ENCODE assay signal across 1 cellular context in genomic region chr10:73246783-73247508, GRCh38.
TF ChIP-seq lines count a peak whose summit lies in the region.

TSS of gene DNAJC9 (minus strand) at chr10:73247255. CDS start at chr10:73247189, 66 bp downstream.

TF ChIP-seq in HepG2, 621 proteins besides CTCF, POLR2A, EP300 and RAD21 (continued from another document):
- TF ChIP-seq, protein P1, sequence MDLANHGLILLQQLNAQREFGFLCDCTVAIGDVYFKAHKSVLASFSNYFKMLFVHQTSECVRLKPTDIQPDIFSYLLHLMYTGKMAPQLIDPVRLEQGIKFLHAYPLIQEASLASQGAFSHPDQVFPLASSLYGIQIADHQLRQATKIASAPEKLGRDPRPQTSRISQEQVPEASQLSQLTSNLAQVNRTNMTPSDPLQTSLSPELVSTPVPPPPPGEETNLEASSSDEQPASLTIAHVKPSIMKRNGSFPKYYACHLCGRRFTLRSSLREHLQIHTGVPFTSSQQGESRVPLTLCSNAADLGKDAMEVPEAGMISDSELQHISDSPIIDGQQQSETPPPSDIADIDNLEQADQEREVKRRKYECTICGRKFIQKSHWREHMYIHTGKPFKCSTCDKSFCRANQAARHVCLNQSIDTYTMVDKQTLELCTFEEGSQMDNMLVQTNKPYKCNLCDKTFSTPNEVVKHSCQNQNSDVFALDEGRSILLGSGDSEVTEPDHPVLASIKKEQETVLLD (CRISPR knock-in tag; IDR thresholded peaks at IDR 0.05; ENCODE audit: low read depth): peak; percentile 81; the same call in 1 of the 2 replicates
- TF ChIP-seq EZH2 (conservative IDR thresholded peaks at IDR 0.05; ENCODE audit: low read depth, low read length) (no peak), SNRNP70 (IDR thresholded peaks at IDR 0.05; ENCODE audit: low read depth, low read length) (peak; percentile 51; the same call in 1 of the 2 replicates), MLLT10 (CRISPR knock-in tag; IDR thresholded peaks at IDR 0.05) (no peak), MTERF4 (CRISPR knock-in tag; IDR thresholded peaks at IDR 0.05) (no peak), ZNF598 (CRISPR knock-in tag; IDR thresholded peaks at IDR 0.05; ENCODE audit: borderline replicate concordance) (peak; percentile 92; the same call in 1 of the 2 replicates), NFKB2 (CRISPR knock-in tag; IDR thresholded peaks at IDR 0.05; ENCODE audit: borderline replicate concordance) (peak; percentile 71; the same call in 1 of the 2 replicates), SOX13 (IDR thresholded peaks at IDR 0.05) (no peak; the same call in 1 of the 2 replicates), SOX13 (CRISPR knock-in tag; conservative IDR thresholded peaks at IDR 0.05 in 1 of 2, IDR thresholded peaks at IDR 0.05 in 1 of 2) (no peak; a peak in 2 of 4 replicates), ZSCAN21 (CRISPR knock-in tag; IDR thresholded peaks at IDR 0.05; ENCODE audit: borderline replicate concordance) (peak; percentile 89; the same call in 1 of the 2 replicates), SSRP1 (CRISPR knock-in tag; IDR thresholded peaks at IDR 0.05) (no peak), ZMAT3 (CRISPR knock-in tag; conservative IDR thresholded peaks at IDR 0.05) (peak; percentile 90), SP1 (IDR thresholded peaks at IDR 0.05) (no peak), SP1 (CRISPR knock-in tag; IDR thresholded peaks at IDR 0.05) (peak; percentile 88), CHCHD3 (CRISPR knock-in tag; IDR thresholded peaks at IDR 0.05) (no peak), ZNF138 (CRISPR knock-in tag; IDR thresholded peaks at IDR 0.05; ENCODE audit: low read depth) (peak; percentile 76), HOXA9 (CRISPR knock-in tag; IDR thresholded peaks at IDR 0.05; ENCODE audit: borderline replicate concordance) (peak; percentile 92; the same call in 1 of the 2 replicates), MAZ (IDR thresholded peaks at IDR 0.05; ENCODE audit: borderline replicate concordance, low read depth, low read length) (no peak), MAZ (CRISPR knock-in tag; IDR thresholded peaks at IDR 0.05; ENCODE audit: low read depth) (peak; percentile 93), TFDP2 (CRISPR knock-in tag; IDR thresholded peaks at IDR 0.05) (peak; percentile 98), FOXC1 (CRISPR knock-in tag; IDR thresholded peaks at IDR 0.05; ENCODE audit: borderline replicate concordance) (peak; percentile 99), NR0B2 (CRISPR knock-in tag; IDR thresholded peaks at IDR 0.05) (peak; percentile 95), SIX1 (CRISPR knock-in tag; IDR thresholded peaks at IDR 0.05; ENCODE audit: borderline replicate concordance) (no peak), MIER2 (CRISPR knock-in tag; IDR thresholded peaks at IDR 0.05) (peak; percentile 39; the same call in 1 of the 2 replicates), PHF8 (CRISPR knock-in tag; IDR thresholded peaks at IDR 0.05) (peak; percentile 95), TFDP1 (CRISPR knock-in tag; IDR thresholded peaks at IDR 0.05; ENCODE audit: borderline replicate concordance) (peak; percentile 95), PLSCR1 (CRISPR knock-in tag; IDR thresholded peaks at IDR 0.05; ENCODE audit: borderline replicate concordance) (0 out of 2 replicates have a peak, but pooled peaks have one; percentile 76), ZNF572 (CRISPR knock-in tag; IDR thresholded peaks at IDR 0.05) (0 out of 2 replicates have a peak, but pooled peaks have one; percentile 26), HINFP (CRISPR knock-in tag; IDR thresholded peaks at IDR 0.05; ENCODE audit: low read depth) (no peak; the same call in none of the 2 replicates), SP5 (CRISPR knock-in tag; IDR thresholded peaks at IDR 0.05; ENCODE audit: borderline replicate concordance, low read depth) (peak; percentile 79), REXO4 (CRISPR knock-in tag; IDR thresholded peaks at IDR 0.05; ENCODE audit: borderline replicate concordance) (peak; percentile 72; the same call in 1 of the 2 replicates), KDM3A (CRISPR knock-in tag; IDR thresholded peaks at IDR 0.05; ENCODE audit: low read depth) (peak; percentile 78; the same call in 1 of the 2 replicates), NRL (CRISPR knock-in tag; IDR thresholded peaks at IDR 0.05; ENCODE audit: borderline replicate concordance) (peak; percentile 92; the same call in 1 of the 2 replicates), FOXO1 (CRISPR knock-in tag; IDR thresholded peaks at IDR 0.05) (peak; percentile 51; the same call in 1 of the 2 replicates), NR2C2 (CRISPR knock-in tag; IDR thresholded peaks at IDR 0.05; ENCODE audit: borderline replicate concordance) (peak; percentile 97), NFYB (CRISPR knock-in tag; IDR thresholded peaks at IDR 0.05) (peak; percentile 36), MAFG (CRISPR knock-in tag; IDR thresholded peaks at IDR 0.05) (no peak)
- TF ChIP-seq, protein P2, sequence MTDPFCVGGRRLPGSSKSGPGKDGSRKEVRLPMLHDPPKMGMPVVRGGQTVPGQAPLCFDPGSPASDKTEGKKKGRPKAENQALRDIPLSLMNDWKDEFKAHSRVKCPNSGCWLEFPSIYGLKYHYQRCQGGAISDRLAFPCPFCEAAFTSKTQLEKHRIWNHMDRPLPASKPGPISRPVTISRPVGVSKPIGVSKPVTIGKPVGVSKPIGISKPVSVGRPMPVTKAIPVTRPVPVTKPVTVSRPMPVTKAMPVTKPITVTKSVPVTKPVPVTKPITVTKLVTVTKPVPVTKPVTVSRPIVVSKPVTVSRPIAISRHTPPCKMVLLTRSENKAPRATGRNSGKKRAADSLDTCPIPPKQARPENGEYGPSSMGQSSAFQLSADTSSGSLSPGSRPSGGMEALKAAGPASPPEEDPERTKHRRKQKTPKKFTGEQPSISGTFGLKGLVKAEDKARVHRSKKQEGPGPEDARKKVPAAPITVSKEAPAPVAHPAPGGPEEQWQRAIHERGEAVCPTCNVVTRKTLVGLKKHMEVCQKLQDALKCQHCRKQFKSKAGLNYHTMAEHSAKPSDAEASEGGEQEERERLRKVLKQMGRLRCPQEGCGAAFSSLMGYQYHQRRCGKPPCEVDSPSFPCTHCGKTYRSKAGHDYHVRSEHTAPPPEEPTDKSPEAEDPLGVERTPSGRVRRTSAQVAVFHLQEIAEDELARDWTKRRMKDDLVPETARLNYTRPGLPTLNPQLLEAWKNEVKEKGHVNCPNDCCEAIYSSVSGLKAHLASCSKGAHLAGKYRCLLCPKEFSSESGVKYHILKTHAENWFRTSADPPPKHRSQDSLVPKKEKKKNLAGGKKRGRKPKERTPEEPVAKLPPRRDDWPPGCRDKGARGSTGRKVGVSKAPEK (CRISPR knock-in tag; IDR thresholded peaks at IDR 0.05; ENCODE audit: borderline replicate concordance): no peak
- TF ChIP-seq, protein P3, sequence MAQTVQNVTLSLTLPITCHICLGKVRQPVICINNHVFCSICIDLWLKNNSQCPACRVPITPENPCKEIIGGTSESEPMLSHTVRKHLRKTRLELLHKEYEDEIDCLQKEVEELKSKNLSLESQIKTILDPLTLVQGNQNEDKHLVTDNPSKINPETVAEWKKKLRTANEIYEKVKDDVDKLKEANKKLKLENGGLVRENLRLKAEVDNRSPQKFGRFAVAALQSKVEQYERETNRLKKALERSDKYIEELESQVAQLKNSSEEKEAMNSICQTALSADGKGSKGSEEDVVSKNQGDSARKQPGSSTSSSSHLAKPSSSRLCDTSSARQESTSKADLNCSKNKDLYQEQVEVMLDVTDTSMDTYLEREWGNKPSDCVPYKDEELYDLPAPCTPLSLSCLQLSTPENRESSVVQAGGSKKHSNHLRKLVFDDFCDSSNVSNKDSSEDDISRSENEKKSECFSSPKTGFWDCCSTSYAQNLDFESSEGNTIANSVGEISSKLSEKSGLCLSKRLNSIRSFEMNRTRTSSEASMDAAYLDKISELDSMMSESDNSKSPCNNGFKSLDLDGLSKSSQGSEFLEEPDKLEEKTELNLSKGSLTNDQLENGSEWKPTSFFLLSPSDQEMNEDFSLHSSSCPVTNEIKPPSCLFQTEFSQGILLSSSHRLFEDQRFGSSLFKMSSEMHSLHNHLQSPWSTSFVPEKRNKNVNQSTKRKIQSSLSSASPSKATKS (CRISPR knock-in tag; IDR thresholded peaks at IDR 0.05): peak; percentile 57; the same call in 1 of the 2 replicates
TF ChIP-seq in HepG2: peak in this region for 347.
